In the genomic region with DNA sequence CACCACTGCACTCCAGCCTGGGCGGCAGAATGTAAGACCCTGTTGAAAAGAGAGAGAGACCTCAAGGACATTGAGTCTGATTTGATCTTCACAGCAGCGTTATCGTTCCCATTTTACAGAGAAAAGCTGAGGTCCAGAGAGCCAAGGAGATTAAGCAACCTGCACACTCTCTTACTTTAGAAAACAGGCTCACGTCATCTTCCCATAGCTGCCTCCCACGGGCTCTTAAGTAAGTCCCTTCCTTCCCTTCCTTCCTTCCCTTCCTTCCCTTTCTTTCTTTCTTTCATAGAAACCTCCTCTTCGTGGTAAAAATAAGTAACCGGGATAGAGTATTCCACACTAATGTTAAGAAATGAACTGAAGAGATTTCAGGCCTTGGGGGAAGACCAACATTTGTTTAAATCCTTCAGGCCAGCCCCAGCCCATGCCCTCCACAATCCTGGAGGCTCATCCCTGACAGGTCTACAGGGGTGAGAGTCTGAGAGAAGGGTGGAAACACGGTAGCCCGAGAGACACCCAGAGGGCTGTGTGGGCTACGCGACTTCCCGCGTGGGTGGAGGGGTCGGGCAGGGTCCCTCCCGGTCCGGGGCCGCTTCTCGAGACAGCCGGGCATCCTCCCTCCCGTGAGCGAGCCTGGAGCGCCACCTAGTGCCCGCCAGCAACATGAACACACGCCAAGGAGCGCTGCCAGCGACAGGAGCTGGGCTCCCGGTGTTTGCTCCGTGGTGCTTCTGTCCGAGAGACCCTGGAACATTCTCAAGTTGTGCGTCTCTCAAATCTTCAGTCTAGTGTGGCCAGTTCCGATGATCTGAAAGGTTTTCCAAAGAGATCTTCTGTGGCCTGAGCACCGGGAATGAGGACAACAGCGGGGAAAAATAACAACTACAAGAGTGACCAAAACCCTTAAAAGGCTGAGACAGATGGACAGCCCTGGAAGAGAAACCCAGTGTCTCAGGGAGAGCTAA, we compare ENCODE assay signal across 9 cellular contexts.
DNase-seq lines count a peak whose midpoint lies in the region; ATAC-seq and TF ChIP-seq lines count a peak whose summit lies in the region.
"Had no signal": no experiment of that assay in that cellular context is flagged by ENCODE, and none has a peak within 500 bp of the region (broad histone marks: within the 10 kb centered on the region; RNA-seq: fewer than 3 reads in every experiment).

No MANE protein-coding gene starts in this region.

- no peak overlapping the region for H3K27ac ChIP-seq in neural cell (ENCODE audit: low read length)
- H3K27ac ChIP-seq in stomach, result peak overlapping the region in 2 of 5 donors; percentile 9 to 25
- H3K27ac ChIP-seq: epithelial cell of prostate had no signal

- peak; percentile 99 for TF ChIP-seq RAD21 in neural cell (conservative IDR thresholded peaks at IDR 0.05)

- H3K9me3 ChIP-seq in neural cell (ENCODE audit: low read length) (no peaks in the 10 kb centered on the region), stomach (no peaks in the 10 kb centered on the region)

- no peaks in the 10 kb centered on the region for H4K20me1 ChIP-seq in neural cell (ENCODE audit: insufficient read depth)

- TF ChIP-seq EP300 in neural cell (conservative IDR thresholded peaks at IDR 0.05; ENCODE audit: poor library complexity, severe bottlenecking) (no peak), stomach (IDR thresholded peaks at IDR 0.05) (no peak)

- no peaks in the 10 kb centered on the region for H3K9me2 ChIP-seq in neural cell (ENCODE audit: insufficient read depth, low read length)

- 13 to 15% (median 14%) methylated on average over 33 of the region's 33 CpGs for WGBS in stomach, 5 donors

- DNase-seq in CMK (ENCODE audit: low read depth) (peak; percentile 31), OCI-M2 (lab: John Stamatoyannopoulos, UW; ENCODE audit: unreplicated experiment) (peak; percentile 13), activated T-helper 1 cell treated with Interleukin-2 at 50 U/mL for 16 hours (ENCODE audit: low read depth) (peak; percentile 45), fibroblast of pulmonary artery (ENCODE audit: low read depth) (peak; percentile 78), stomach (peak; percentile 80)

- no peaks in the 10 kb centered on the region for H3K79me2 ChIP-seq in neural cell (replicated peaks; ENCODE audit: insufficient read depth, low read length)

- H3K4me2 ChIP-seq in neural cell (ENCODE audit: low read length), result no peak overlapping the region

- no peak for TF ChIP-seq POLR2A in stomach (IDR thresholded peaks at IDR 0.05)

- peaks cover 15 to 24% (median 20%) of the 10 kb centered on the region in 4 donors for H3K4me1 ChIP-seq in stomach

- ATAC-seq in GM19452 (IDR thresholded peaks at IDR 0.05; ENCODE audit: unreplicated experiment), result peak; percentile 94
- peak; percentile 96 for ATAC-seq in HG03520 (IDR thresholded peaks at IDR 0.05; ENCODE audit: unreplicated experiment)

- TF ChIP-seq CTCF in fibroblast of pulmonary artery (IDR thresholded peaks at IDR 0.05; ENCODE audit: low read length, missing control alignments) (peak; percentile 83), neural cell (IDR thresholded peaks at IDR 0.05; ENCODE audit: poor library complexity, severe bottlenecking) (peak; percentile 97), stomach (IDR thresholded peaks at IDR 0.05) (peak in 5 of 7 experiments; percentile 76 to 87 (median 81))

- H3K9ac ChIP-seq in neural cell (ENCODE audit: low read length), result peak overlapping the region; percentile 4

- H3K27me3 ChIP-seq in neural cell (ENCODE audit: insufficient read depth, low read depth, low read length) (no peaks in the 10 kb centered on the region), stomach (peaks cover 0 to 17% (median 0%) of the 10 kb centered on the region in 3 donors)

- intact Hi-C loops in stomach (cut with DNase I; ENCODE audit: low total_unique reads), result no loop called here

- H2AFZ ChIP-seq in neural cell (ENCODE audit: low read depth, low read length), result no peak overlapping the region

- H3F3A ChIP-seq in neural cell (ENCODE audit: insufficient read depth, low read length, poor library complexity, severe bottlenecking), result no peaks in the 10 kb centered on the region

- no peaks in the 10 kb centered on the region for H3K36me3 ChIP-seq in neural cell (ENCODE audit: insufficient read depth, low read length)
- no peaks in the 10 kb centered on the region for H3K36me3 ChIP-seq in stomach

- H3K4me3 ChIP-seq in fibroblast of pulmonary artery (replicated peaks; ENCODE audit: low read depth, low read length) (peak overlapping the region; percentile 34), neural cell (ENCODE audit: low read length) (peak overlapping the region; percentile 39), stomach (peak overlapping the region in 2 of 4 donors; percentile 11 to 27)

TF ChIP-seq in neural cell, 6 proteins besides CTCF, POLR2A, EP300 and RAD21:
- TF ChIP-seq, protein P1, sequence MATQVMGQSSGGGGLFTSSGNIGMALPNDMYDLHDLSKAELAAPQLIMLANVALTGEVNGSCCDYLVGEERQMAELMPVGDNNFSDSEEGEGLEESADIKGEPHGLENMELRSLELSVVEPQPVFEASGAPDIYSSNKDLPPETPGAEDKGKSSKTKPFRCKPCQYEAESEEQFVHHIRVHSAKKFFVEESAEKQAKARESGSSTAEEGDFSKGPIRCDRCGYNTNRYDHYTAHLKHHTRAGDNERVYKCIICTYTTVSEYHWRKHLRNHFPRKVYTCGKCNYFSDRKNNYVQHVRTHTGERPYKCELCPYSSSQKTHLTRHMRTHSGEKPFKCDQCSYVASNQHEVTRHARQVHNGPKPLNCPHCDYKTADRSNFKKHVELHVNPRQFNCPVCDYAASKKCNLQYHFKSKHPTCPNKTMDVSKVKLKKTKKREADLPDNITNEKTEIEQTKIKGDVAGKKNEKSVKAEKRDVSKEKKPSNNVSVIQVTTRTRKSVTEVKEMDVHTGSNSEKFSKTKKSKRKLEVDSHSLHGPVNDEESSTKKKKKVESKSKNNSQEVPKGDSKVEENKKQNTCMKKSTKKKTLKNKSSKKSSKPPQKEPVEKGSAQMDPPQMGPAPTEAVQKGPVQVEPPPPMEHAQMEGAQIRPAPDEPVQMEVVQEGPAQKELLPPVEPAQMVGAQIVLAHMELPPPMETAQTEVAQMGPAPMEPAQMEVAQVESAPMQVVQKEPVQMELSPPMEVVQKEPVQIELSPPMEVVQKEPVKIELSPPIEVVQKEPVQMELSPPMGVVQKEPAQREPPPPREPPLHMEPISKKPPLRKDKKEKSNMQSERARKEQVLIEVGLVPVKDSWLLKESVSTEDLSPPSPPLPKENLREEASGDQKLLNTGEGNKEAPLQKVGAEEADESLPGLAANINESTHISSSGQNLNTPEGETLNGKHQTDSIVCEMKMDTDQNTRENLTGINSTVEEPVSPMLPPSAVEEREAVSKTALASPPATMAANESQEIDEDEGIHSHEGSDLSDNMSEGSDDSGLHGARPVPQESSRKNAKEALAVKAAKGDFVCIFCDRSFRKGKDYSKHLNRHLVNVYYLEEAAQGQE (IDR thresholded peaks at IDR 0.05; ENCODE audit: borderline replicate concordance), result no peak
- TF ChIP-seq SMC3 (conservative IDR thresholded peaks at IDR 0.05; ENCODE audit: poor library complexity), result peak; percentile 98
TF ChIP-seq in neural cell: peak in this region for 1.

Comparison
In these comparisons a context has a peak if more than half of its experiments do, and no peak if none do; other contexts are left out.
1. DNase-seq: peak in every context shown above with its lines; median percentile 80 in stomach; 78 in fibroblast of pulmonary artery; 45 in activated T-helper 1 cell treated with Interleukin-2 at 50 U/mL for 16 hours; 31 in CMK; 13 in OCI-M2.